ENCODE assay signal across 1 cellular context in the genomic region with DNA sequence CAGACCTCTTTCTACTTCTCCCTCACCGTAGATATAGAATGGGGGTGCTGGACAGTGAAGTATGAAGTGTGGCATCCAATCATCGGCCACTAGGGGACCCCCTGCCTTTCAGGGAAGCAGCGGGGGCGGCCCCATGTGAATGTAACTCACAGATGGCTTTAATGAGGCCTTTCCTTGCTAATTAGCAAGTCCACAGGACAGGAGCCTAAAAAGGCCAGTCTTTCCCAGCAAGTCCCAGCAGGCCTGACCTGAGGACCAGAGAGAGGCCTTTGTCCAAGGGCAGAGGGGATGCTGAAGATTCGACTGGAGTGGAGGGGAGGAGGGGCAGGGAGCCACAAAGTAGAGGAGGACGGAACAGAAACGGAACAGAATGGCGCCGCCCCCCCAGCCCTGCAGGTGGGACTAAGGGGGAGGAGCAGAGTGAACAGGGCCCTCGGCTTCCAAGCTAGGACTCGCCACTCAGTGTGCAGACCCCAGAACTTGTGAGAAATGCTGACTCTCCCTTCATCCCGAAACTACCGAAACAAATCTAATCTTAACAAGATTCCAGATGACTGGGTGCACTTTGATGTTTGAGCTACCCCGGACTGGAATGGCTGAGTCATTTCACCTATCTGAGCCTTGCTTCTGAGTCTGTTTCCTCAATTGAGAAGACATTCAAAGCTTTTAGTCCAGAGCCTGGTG.
TF ChIP-seq lines count a peak whose summit lies in the region.

No MANE protein-coding gene starts in this region.

TF ChIP-seq in K562, 482 proteins besides CTCF, POLR2A, EP300 and RAD21 (continued from another document and continues in another):
- no peak for TF ChIP-seq ATF6 (CRISPR knock-in tag; IDR thresholded peaks at IDR 0.05)
- TF ChIP-seq ZNF561 (CRISPR knock-in tag; conservative IDR thresholded peaks at IDR 0.05): no peak
- peak; percentile 92 for TF ChIP-seq MAFF (IDR thresholded peaks at IDR 0.05; ENCODE audit: low read length)
- TF ChIP-seq, protein P1, sequence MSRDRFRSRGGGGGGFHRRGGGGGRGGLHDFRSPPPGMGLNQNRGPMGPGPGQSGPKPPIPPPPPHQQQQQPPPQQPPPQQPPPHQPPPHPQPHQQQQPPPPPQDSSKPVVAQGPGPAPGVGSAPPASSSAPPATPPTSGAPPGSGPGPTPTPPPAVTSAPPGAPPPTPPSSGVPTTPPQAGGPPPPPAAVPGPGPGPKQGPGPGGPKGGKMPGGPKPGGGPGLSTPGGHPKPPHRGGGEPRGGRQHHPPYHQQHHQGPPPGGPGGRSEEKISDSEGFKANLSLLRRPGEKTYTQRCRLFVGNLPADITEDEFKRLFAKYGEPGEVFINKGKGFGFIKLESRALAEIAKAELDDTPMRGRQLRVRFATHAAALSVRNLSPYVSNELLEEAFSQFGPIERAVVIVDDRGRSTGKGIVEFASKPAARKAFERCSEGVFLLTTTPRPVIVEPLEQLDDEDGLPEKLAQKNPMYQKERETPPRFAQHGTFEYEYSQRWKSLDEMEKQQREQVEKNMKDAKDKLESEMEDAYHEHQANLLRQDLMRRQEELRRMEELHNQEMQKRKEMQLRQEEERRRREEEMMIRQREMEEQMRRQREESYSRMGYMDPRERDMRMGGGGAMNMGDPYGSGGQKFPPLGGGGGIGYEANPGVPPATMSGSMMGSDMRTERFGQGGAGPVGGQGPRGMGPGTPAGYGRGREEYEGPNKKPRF (IDR thresholded peaks at IDR 0.05; ENCODE audit: low read depth, low read length): no peak
- peak; percentile 84 for TF ChIP-seq ARID1B (IDR thresholded peaks at IDR 0.05)
- no peak for TF ChIP-seq ZBTB43 (CRISPR knock-in tag; IDR thresholded peaks at IDR 0.05)
- TF ChIP-seq WHSC1 (IDR thresholded peaks at IDR 0.05; ENCODE audit: low read length): no peak
- no peak for TF ChIP-seq SRSF1 (IDR thresholded peaks at IDR 0.05; ENCODE audit: low read depth, low read length)
- no peak for TF ChIP-seq ZNF232 (CRISPR knock-in tag; IDR thresholded peaks at IDR 0.05)
- TF ChIP-seq POLR2H (tag; IDR thresholded peaks at IDR 0.05; ENCODE audit: low read depth): no peak
- peak; percentile 88 for TF ChIP-seq JUND (IDR thresholded peaks at IDR 0.05; ENCODE audit: borderline replicate concordance, low read depth, low read length)
- peak; percentile 66; the same call in 2 of the 3 replicates for TF ChIP-seq JUND (tag; IDR thresholded peaks at IDR 0.05; ENCODE audit: borderline replicate concordance, low read depth, low read length)
- 0 out of 2 replicates have a peak, but pooled peaks have one; percentile 18 for TF ChIP-seq HIVEP1 (CRISPR knock-in tag; IDR thresholded peaks at IDR 0.05)
- TF ChIP-seq NR2C2 (CRISPR knock-in tag; IDR thresholded peaks at IDR 0.05): no peak
- no peak for TF ChIP-seq NR2C2 (tag; IDR thresholded peaks at IDR 0.05)
- no peak for TF ChIP-seq MYBL2 (IDR thresholded peaks at IDR 0.05; ENCODE audit: low read depth)
- no peak for TF ChIP-seq MYBL2 (CRISPR knock-in tag; IDR thresholded peaks at IDR 0.05; ENCODE audit: borderline replicate concordance)
- TF ChIP-seq RBM39 (optimal IDR thresholded peaks at IDR 0.05; ENCODE audit: low read depth, low read length): no peak
- no peak for TF ChIP-seq RNF2 (IDR thresholded peaks at IDR 0.05)
- TF ChIP-seq, protein P2, sequence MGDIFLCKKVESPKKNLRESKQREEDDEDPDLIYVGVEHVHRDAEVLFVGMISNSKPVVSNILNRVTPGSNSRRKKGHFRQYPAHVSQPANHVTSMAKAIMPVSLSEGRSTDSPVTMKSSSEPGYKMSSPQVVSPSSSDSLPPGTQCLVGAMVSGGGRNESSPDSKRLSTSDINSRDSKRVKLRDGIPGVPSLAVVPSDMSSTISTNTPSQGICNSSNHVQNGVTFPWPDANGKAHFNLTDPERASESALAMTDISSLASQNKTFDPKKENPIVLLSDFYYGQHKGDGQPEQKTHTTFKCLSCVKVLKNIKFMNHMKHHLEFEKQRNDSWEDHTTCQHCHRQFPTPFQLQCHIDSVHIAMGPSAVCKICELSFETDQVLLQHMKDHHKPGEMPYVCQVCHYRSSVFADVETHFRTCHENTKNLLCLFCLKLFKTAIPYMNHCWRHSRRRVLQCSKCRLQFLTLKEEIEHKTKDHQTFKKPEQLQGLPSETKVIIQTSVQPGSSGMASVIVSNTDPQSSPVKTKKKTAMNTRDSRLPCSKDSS (IDR thresholded peaks at IDR 0.05; ENCODE audit: low read depth, partially characterized antibody): no peak
- no peak for TF ChIP-seq PBX2 (CRISPR knock-in tag; IDR thresholded peaks at IDR 0.05; ENCODE audit: low read depth)
- TF ChIP-seq PBX2 (tag; conservative IDR thresholded peaks at IDR 0.05; ENCODE audit: low read depth): no peak
- TF ChIP-seq TGIF2 (CRISPR knock-in tag; IDR thresholded peaks at IDR 0.05): no peak
- TF ChIP-seq XRCC5 (IDR thresholded peaks at IDR 0.05; ENCODE audit: low read depth, low read length): no peak
- TF ChIP-seq ZNF280B (CRISPR knock-in tag; IDR thresholded peaks at IDR 0.05): no peak
- TF ChIP-seq BACH1 (tag; IDR thresholded peaks at IDR 0.05): no peak
- no peak for TF ChIP-seq KDM2B (CRISPR knock-in tag; IDR thresholded peaks at IDR 0.05)
- no peak for TF ChIP-seq THAP12 (CRISPR knock-in tag; IDR thresholded peaks at IDR 0.05)
- TF ChIP-seq, protein P3, sequence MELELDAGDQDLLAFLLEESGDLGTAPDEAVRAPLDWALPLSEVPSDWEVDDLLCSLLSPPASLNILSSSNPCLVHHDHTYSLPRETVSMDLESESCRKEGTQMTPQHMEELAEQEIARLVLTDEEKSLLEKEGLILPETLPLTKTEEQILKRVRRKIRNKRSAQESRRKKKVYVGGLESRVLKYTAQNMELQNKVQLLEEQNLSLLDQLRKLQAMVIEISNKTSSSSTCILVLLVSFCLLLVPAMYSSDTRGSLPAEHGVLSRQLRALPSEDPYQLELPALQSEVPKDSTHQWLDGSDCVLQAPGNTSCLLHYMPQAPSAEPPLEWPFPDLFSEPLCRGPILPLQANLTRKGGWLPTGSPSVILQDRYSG (tag; conservative IDR thresholded peaks at IDR 0.05; ENCODE audit: low read depth): no peak
- TF ChIP-seq CHD4 (IDR thresholded peaks at IDR 0.05; ENCODE audit: insufficient read depth, insufficient replicate concordance, low read depth, low read length, poor library complexity, severe bottlenecking): no peak
- TF ChIP-seq MAZ (CRISPR knock-in tag; conservative IDR thresholded peaks at IDR 0.05 in 1 of 2, IDR thresholded peaks at IDR 0.05 in 1 of 2): peak in 1 of 2 experiments; percentile 55; a peak in 2 of 4 replicates
- no peak for TF ChIP-seq MITF (IDR thresholded peaks at IDR 0.05)
- TF ChIP-seq ETS2 (tag; IDR thresholded peaks at IDR 0.05; ENCODE audit: borderline replicate concordance, poor library complexity, severe bottlenecking): no peak
- TF ChIP-seq, protein P4, sequence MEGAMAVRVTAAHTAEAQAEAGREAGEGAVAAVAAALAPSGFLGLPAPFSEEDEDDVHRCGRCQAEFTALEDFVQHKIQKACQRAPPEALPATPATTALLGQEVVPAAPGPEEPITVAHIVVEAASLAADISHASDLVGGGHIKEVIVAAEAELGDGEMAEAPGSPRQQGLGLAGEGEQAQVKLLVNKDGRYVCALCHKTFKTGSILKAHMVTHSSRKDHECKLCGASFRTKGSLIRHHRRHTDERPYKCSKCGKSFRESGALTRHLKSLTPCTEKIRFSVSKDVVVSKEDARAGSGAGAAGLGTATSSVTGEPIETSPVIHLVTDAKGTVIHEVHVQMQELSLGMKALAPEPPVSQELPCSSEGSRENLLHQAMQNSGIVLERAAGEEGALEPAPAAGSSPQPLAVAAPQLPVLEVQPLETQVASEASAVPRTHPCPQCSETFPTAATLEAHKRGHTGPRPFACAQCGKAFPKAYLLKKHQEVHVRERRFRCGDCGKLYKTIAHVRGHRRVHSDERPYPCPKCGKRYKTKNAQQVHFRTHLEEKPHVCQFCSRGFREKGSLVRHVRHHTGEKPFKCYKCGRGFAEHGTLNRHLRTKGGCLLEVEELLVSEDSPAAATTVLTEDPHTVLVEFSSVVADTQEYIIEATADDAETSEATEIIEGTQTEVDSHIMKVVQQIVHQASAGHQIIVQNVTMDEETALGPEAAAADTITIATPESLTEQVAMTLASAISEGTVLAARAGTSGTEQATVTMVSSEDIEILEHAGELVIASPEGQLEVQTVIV (CRISPR knock-in tag; IDR thresholded peaks at IDR 0.05; ENCODE audit: borderline replicate concordance): no peak
- no peak for TF ChIP-seq ZNF23 (CRISPR knock-in tag; IDR thresholded peaks at IDR 0.05)
- TF ChIP-seq BHLHE40 (IDR thresholded peaks at IDR 0.05; ENCODE audit: low read length): no peak
- TF ChIP-seq, protein P5, sequence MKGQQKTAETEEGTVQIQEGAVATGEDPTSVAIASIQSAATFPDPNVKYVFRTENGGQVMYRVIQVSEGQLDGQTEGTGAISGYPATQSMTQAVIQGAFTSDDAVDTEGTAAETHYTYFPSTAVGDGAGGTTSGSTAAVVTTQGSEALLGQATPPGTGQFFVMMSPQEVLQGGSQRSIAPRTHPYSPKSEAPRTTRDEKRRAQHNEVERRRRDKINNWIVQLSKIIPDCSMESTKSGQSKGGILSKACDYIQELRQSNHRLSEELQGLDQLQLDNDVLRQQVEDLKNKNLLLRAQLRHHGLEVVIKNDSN (CRISPR knock-in tag; IDR thresholded peaks at IDR 0.05): peak; percentile 31; the same call in 1 of the 2 replicates
